ENCODE assay signal across 1 cellular context in the genomic region with DNA sequence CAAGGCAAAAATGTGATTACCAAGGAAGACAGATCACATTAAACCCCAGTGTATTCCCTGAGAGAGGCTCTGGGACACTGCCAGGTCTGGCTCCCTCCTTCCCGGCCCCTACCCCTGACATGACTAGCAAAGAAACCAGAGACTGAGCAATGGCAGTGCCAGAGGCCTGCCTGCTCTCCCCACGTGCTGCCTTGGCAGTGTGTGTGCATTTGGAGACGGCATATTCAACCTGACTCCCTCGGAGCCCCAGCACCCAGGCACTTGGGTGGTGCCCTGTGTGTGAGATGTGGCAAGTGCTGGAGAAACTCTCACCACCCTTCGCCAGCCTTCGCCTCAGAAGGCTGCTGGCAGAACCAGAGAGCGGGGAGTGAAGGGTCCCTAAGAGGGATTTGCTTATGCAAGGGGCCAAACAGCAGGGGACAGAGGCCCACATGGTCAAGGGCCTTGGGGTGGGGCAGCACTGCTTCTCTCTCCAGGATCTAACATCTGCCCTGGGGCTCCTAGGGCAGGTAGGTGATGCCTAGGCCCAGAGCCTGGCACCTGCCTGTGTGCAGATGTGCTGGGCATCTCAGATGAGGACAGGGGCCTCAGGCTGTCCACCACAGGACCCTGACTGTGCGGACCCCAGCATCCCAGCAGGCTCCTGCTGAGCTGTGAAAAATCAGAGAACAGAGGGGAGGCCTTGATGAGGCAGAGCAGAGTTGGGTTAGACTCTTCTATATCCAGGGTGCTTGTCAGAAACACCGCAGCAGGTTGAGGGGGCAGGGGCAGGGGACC.
TF ChIP-seq lines count a peak whose summit lies in the region.

No MANE protein-coding gene starts in this region.

TF ChIP-seq in GM23338, 12 proteins besides CTCF, POLR2A, EP300 and RAD21:
- no peak for TF ChIP-seq EZH2phosphoT487 (IDR thresholded peaks at IDR 0.05; ENCODE audit: unreplicated experiment)
- TF ChIP-seq ZNF331 (CRISPR knock-in tag; IDR thresholded peaks at IDR 0.05; ENCODE audit: low read depth): no peak
- TF ChIP-seq, protein P1, sequence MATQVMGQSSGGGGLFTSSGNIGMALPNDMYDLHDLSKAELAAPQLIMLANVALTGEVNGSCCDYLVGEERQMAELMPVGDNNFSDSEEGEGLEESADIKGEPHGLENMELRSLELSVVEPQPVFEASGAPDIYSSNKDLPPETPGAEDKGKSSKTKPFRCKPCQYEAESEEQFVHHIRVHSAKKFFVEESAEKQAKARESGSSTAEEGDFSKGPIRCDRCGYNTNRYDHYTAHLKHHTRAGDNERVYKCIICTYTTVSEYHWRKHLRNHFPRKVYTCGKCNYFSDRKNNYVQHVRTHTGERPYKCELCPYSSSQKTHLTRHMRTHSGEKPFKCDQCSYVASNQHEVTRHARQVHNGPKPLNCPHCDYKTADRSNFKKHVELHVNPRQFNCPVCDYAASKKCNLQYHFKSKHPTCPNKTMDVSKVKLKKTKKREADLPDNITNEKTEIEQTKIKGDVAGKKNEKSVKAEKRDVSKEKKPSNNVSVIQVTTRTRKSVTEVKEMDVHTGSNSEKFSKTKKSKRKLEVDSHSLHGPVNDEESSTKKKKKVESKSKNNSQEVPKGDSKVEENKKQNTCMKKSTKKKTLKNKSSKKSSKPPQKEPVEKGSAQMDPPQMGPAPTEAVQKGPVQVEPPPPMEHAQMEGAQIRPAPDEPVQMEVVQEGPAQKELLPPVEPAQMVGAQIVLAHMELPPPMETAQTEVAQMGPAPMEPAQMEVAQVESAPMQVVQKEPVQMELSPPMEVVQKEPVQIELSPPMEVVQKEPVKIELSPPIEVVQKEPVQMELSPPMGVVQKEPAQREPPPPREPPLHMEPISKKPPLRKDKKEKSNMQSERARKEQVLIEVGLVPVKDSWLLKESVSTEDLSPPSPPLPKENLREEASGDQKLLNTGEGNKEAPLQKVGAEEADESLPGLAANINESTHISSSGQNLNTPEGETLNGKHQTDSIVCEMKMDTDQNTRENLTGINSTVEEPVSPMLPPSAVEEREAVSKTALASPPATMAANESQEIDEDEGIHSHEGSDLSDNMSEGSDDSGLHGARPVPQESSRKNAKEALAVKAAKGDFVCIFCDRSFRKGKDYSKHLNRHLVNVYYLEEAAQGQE (IDR thresholded peaks at IDR 0.05; ENCODE audit: unreplicated experiment): no peak
- TF ChIP-seq, protein P2, sequence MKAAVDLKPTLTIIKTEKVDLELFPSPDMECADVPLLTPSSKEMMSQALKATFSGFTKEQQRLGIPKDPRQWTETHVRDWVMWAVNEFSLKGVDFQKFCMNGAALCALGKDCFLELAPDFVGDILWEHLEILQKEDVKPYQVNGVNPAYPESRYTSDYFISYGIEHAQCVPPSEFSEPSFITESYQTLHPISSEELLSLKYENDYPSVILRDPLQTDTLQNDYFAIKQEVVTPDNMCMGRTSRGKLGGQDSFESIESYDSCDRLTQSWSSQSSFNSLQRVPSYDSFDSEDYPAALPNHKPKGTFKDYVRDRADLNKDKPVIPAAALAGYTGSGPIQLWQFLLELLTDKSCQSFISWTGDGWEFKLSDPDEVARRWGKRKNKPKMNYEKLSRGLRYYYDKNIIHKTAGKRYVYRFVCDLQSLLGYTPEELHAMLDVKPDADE (IDR thresholded peaks at IDR 0.05): no peak
- no peak for TF ChIP-seq CREB1 (CRISPR knock-in tag; IDR thresholded peaks at IDR 0.05; ENCODE audit: low read depth)
- TF ChIP-seq EZH2 (IDR thresholded peaks at IDR 0.05; ENCODE audit: low read depth, unreplicated experiment): no peak
- TF ChIP-seq, protein P3, sequence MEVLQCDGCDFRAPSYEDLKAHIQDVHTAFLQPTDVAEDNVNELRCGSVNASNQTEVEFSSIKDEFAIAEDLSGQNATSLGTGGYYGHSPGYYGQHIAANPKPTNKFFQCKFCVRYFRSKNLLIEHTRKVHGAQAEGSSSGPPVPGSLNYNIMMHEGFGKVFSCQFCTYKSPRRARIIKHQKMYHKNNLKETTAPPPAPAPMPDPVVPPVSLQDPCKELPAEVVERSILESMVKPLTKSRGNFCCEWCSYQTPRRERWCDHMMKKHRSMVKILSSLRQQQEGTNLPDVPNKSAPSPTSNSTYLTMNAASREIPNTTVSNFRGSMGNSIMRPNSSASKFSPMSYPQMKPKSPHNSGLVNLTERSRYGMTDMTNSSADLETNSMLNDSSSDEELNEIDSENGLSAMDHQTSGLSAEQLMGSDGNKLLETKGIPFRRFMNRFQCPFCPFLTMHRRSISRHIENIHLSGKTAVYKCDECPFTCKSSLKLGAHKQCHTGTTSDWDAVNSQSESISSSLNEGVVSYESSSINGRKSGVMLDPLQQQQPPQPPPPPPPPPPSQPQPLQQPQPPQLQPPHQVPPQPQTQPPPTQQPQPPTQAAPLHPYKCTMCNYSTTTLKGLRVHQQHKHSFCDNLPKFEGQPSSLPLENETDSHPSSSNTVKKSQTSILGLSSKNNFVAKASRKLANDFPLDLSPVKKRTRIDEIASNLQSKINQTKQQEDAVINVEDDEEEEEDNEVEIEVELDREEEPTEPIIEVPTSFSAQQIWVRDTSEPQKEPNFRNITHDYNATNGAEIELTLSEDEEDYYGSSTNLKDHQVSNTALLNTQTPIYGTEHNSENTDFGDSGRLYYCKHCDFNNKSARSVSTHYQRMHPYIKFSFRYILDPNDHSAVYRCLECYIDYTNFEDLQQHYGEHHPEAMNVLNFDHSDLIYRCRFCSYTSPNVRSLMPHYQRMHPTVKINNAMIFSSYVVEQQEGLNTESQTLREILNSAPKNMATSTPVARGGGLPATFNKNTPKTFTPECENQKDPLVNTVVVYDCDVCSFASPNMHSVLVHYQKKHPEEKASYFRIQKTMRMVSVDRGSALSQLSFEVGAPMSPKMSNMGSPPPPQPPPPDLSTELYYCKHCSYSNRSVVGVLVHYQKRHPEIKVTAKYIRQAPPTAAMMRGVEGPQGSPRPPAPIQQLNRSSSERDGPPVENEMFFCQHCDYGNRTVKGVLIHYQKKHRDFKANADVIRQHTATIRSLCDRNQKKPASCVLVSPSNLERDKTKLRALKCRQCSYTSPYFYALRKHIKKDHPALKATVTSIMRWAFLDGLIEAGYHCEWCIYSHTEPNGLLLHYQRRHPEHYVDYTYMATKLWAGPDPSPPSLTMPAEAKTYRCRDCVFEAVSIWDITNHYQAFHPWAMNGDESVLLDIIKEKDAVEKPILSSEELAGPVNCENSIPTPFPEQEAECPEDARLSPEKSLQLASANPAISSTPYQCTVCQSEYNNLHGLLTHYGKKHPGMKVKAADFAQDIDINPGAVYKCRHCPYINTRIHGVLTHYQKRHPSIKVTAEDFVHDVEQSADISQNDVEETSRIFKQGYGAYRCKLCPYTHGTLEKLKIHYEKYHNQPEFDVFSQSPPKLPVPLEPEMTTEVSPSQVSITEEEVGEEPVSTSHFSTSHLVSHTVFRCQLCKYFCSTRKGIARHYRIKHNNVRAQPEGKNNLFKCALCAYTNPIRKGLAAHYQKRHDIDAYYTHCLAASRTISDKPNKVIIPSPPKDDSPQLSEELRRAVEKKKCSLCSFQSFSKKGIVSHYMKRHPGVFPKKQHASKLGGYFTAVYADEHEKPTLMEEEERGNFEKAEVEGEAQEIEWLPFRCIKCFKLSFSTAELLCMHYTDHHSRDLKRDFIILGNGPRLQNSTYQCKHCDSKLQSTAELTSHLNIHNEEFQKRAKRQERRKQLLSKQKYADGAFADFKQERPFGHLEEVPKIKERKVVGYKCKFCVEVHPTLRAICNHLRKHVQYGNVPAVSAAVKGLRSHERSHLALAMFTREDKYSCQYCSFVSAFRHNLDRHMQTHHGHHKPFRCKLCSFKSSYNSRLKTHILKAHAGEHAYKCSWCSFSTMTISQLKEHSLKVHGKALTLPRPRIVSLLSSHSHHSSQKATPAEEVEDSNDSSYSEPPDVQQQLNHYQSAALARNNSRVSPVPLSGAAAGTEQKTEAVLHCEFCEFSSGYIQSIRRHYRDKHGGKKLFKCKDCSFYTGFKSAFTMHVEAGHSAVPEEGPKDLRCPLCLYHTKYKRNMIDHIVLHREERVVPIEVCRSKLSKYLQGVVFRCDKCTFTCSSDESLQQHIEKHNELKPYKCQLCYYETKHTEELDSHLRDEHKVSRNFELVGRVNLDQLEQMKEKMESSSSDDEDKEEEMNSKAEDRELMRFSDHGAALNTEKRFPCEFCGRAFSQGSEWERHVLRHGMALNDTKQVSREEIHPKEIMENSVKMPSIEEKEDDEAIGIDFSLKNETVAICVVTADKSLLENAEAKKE (CRISPR knock-in tag; IDR thresholded peaks at IDR 0.05): no peak
- TF ChIP-seq ZNF114 (CRISPR knock-in tag; IDR thresholded peaks at IDR 0.05): no peak
- no peak for TF ChIP-seq POLR2AphosphoS5 (IDR thresholded peaks at IDR 0.05; ENCODE audit: low read depth)
- TF ChIP-seq JUNB (IDR thresholded peaks at IDR 0.05; ENCODE audit: unreplicated experiment): no peak
- TF ChIP-seq NANOG (IDR thresholded peaks at IDR 0.05; ENCODE audit: borderline replicate concordance): no peak
- TF ChIP-seq STAT1 (IDR thresholded peaks at IDR 0.05; ENCODE audit: unreplicated experiment): no peak
TF ChIP-seq in GM23338: peak in this region for 0.
